ENCODE assay signal across 23 cellular contexts in the genomic region with DNA sequence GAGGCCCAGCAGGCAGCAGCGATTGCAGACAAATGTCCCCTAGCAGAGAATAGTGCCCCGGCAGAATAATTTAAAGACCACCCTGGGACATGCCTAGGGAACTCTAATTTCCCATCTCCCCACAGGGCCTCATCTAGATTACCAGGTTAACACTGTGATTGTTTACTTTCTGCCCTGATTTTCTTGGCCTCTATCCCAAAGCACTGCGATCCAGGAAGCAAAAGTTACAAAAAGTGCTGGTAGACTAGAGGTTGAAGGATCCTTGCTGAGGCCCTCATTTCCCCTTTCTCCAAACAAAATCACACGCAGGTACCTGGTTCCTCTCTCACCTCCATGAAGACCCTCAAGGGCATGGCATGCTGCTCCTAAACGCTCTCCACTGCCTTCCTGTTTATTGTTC.
DNase-seq lines count a peak whose midpoint lies in the region; ATAC-seq and TF ChIP-seq lines count a peak whose summit lies in the region.
"Had no signal": no experiment of that assay in that cellular context is flagged by ENCODE, and none has a peak within 500 bp of the region (broad histone marks: within the 10 kb centered on the region; RNA-seq: fewer than 3 reads in every experiment).

No MANE protein-coding gene starts in this region.

- DNase-seq in NCI-H2227 treated with DMSO at 0.1 percent for 48 hours (lab: John Stamatoyannopoulos, UW) (peak; percentile 3), NCI-H2227 (lab: John Stamatoyannopoulos, UW; ENCODE audit: unreplicated experiment) (no peak), NCI-H345 treated with DMSO at 0.1 percent for 48 hours (lab: John Stamatoyannopoulos, UW; ENCODE audit: unreplicated experiment) (peak; percentile 25), left lung (no peak), type B pancreatic cell (ENCODE audit: extremely low spot score, unreplicated experiment) (no peak), ureter (ENCODE audit: low spot score) (no peak)
- DNase-seq: activated CD4-positive, alpha-beta T cell treated with anti-CD3 and anti-CD28 coated beads, Interleukin-2, amount 50 U/mL, for 48 hours; activated naive CD4-positive, alpha-beta T cell treated with Interleukin-2 at 50 U/mL for 16 hours; activated T-cell treated with anti-CD3 and anti-CD28 coated beads for 4 hours; anterior cingulate cortex; DND-41; MM.1S; naive thymus-derived CD4-positive, alpha-beta T cell; NCI-H187; Peyer's patch; stimulated activated CD4-positive, alpha-beta T cell treated with anti-CD3 and anti-CD28 coated beads, Interleukin-2, amount 100 ng/mL, for 48 hours; T-helper 17 cell had no signal

- H3K4me3 ChIP-seq in left lung = no peak overlapping the region
- H3K4me3 ChIP-seq: Peyer's patch, prostate gland, vagina had no signal

- peak; percentile 68 for ATAC-seq in left lung
- ATAC-seq in HG03097 (IDR thresholded peaks at IDR 0.05; ENCODE audit: low FRiP score, unreplicated experiment) = no peak
- ATAC-seq in GM21381 (IDR thresholded peaks at IDR 0.05; ENCODE audit: unreplicated experiment) = no peak
- ATAC-seq: HCT116; naive thymus-derived CD4-positive, alpha-beta T cell; T-helper 17 cell; WTC11 had no signal

- TF ChIP-seq CTCF in left lung (IDR thresholded peaks at IDR 0.05) = no peak
- no peak for TF ChIP-seq CTCF in type B pancreatic cell (conservative IDR thresholded peaks at IDR 0.05)

- no peaks in the 10 kb centered on the region for H3K36me3 Mint-ChIP-seq in type B pancreatic cell
- H3K36me3 Mint-ChIP-seq: naive thymus-derived CD4-positive, alpha-beta T cell; WTC11 had no signal

- peak overlapping the region; percentile 38 for H3K27ac Mint-ChIP-seq in type B pancreatic cell
- H3K27ac Mint-ChIP-seq: naive thymus-derived CD4-positive, alpha-beta T cell; T-helper 17 cell; WTC11 had no signal

- H3K27ac ChIP-seq in left lung = peak overlapping the region; percentile 31 to 42
- H3K27ac ChIP-seq: prostate gland, vagina had no signal

- H3K9me3 Mint-ChIP-seq in type B pancreatic cell = no peaks in the 10 kb centered on the region

- no peaks in the 10 kb centered on the region for H3K9me3 ChIP-seq in left lung
- H3K9me3 ChIP-seq: Peyer's patch, prostate gland, vagina had no signal

- H3K27me3 Mint-ChIP-seq in type B pancreatic cell = no peaks in the 10 kb centered on the region

- no peaks in the 10 kb centered on the region for H3K36me3 ChIP-seq in left lung
- H3K36me3 ChIP-seq: Peyer's patch, prostate gland, vagina had no signal

- intact Hi-C loops in left lung (cut with DNase I) = no loop called here

- H3K4me3 Mint-ChIP-seq in type B pancreatic cell = no peak overlapping the region
- H3K4me3 Mint-ChIP-seq: naive thymus-derived CD4-positive, alpha-beta T cell; T-helper 17 cell; WTC11 had no signal

- peaks cover 0 to 10% of the 10 kb centered on the region in 2 donors for H3K4me1 ChIP-seq in left lung
- H3K4me1 ChIP-seq: vagina had no signal

- H3K4me1 Mint-ChIP-seq in type B pancreatic cell (ENCODE audit: unreplicated experiment) = peaks cover 14% of the 10 kb centered on the region
- H3K4me1 Mint-ChIP-seq: naive thymus-derived CD4-positive, alpha-beta T cell; T-helper 17 cell had no signal

- H3K27me3 ChIP-seq in left lung = no peaks in the 10 kb centered on the region
- H3K27me3 ChIP-seq: Peyer's patch, vagina had no signal

Comparison
In these comparisons a context has a peak if more than half of its experiments do, and no peak if none do; other contexts are left out.
1. DNase-seq: peak in NCI-H2227 treated with DMSO at 0.1 percent for 48 hours (single experiment) and NCI-H345 treated with DMSO at 0.1 percent for 48 hours (single experiment); none in NCI-H2227 (single experiment), left lung (0 of 2), type B pancreatic cell (single experiment) and ureter (single experiment).